In genomic region chr21:36902331-36902730, GRCh38 we compare ENCODE assay signal across 18 cellular contexts.
A peak's percentile ranks its signal among the peaks of the same experiment; 100 is the strongest.
DNase-seq lines count a peak whose midpoint lies in the region; ATAC-seq, FAIRE-seq and TF ChIP-seq lines count a peak whose summit lies in the region.
"Had no signal": no experiment of that assay in that cellular context is flagged by ENCODE, and none has a peak within 500 bp of the region (broad histone marks: within the 10 kb centered on the region; RNA-seq: fewer than 3 reads in every experiment).

No MANE protein-coding gene starts in this region.

- no peaks in the 10 kb centered on the region for H3K79me1 ChIP-seq in H1 (ENCODE audit: low read depth, low read length)

- ATAC-seq in activated CD8-positive, alpha-beta memory T cell treated with anti-CD3 and anti-CD28 coated beads, Interleukin-2, amount 10 ng/mL, durations not matched to agents 7 days and 5 days, result no peak
- no peak for ATAC-seq in activated T-helper 17 cell treated with anti-CD3 and anti-CD28 coated beads, Interleukin-2, amount 50 U/mL, for 72 hours (replicated peaks)
- no peak for ATAC-seq in stimulated activated effector memory CD8-positive, alpha-beta T cell treated with anti-CD3 and anti-CD28 coated beads, Interleukin-12 subunit alpha, Interleukin-12 subunit beta, amount 100 ng/mL, for 72 hours
- ATAC-seq: CD8-positive, alpha-beta T cell; HCT116 had no signal

- WGBS in H1 (ENCODE audit: extremely low coverage in 1 of 2, insufficient coverage in 1 of 2, insufficient read length in 1 of 2, insufficient replicate concordance in 2 of 2, low coverage in 1 of 2, low lambda C conversion rate in 2 of 2, missing lambda C conversion rate in 1 of 2), 2 experiments, result 85 to 100% methylated on average over 1 to 8 of the region's 8 CpGs

- H3K9me3 Mint-ChIP-seq in activated CD8-positive, alpha-beta memory T cell treated with anti-CD3 and anti-CD28 coated beads, Interleukin-2, amount 10 ng/mL, durations not matched to agents 7 days and 5 days (ENCODE audit: low read depth), result no peaks in the 10 kb centered on the region
- peaks cover 8% of the 10 kb centered on the region for H3K9me3 Mint-ChIP-seq in activated T-helper 17 cell treated with anti-CD3 and anti-CD28 coated beads, Interleukin-2, amount 50 U/mL, for 72 hours
- no peaks in the 10 kb centered on the region for H3K9me3 Mint-ChIP-seq in stimulated activated effector memory CD8-positive, alpha-beta T cell treated with anti-CD3 and anti-CD28 coated beads, Interleukin-12 subunit alpha, Interleukin-12 subunit beta, amount 100 ng/mL, for 72 hours
- H3K9me3 Mint-ChIP-seq: CD8-positive, alpha-beta T cell; GM23338; HFFc6 had no signal

- H2AFZ ChIP-seq in H1 (ENCODE audit: low read length), result no peak overlapping the region
- H2AFZ ChIP-seq: GM23338 had no signal

- H3K27ac Mint-ChIP-seq in activated CD8-positive, alpha-beta memory T cell treated with anti-CD3 and anti-CD28 coated beads, Interleukin-2, amount 10 ng/mL, durations not matched to agents 7 days and 5 days, result no peak overlapping the region
- peak overlapping the region; percentile 91 for H3K27ac Mint-ChIP-seq in activated T-helper 17 cell treated with anti-CD3 and anti-CD28 coated beads, Interleukin-2, amount 50 U/mL, for 72 hours
- peak overlapping the region; percentile 79 for H3K27ac Mint-ChIP-seq in stimulated activated effector memory CD8-positive, alpha-beta T cell treated with anti-CD3 and anti-CD28 coated beads, Interleukin-12 subunit alpha, Interleukin-12 subunit beta, amount 100 ng/mL, for 72 hours
- H3K27ac Mint-ChIP-seq: B cell; CD8-positive, alpha-beta T cell; GM23338; HFFc6 had no signal

- no peaks in the 10 kb centered on the region; the same call in 1 of the 2 replicates for H3K23me2 ChIP-seq in H1 (ENCODE audit: low read depth, low read length)

- no peak overlapping the region for H3K4me3 Mint-ChIP-seq in activated CD8-positive, alpha-beta memory T cell treated with anti-CD3 and anti-CD28 coated beads, Interleukin-2, amount 10 ng/mL, durations not matched to agents 7 days and 5 days
- H3K4me3 Mint-ChIP-seq in activated T-helper 17 cell treated with anti-CD3 and anti-CD28 coated beads, Interleukin-2, amount 50 U/mL, for 72 hours, result peak overlapping the region; percentile 57
- peak overlapping the region; percentile 4 for H3K4me3 Mint-ChIP-seq in stimulated activated effector memory CD8-positive, alpha-beta T cell treated with anti-CD3 and anti-CD28 coated beads, Interleukin-12 subunit alpha, Interleukin-12 subunit beta, amount 100 ng/mL, for 72 hours
- H3K4me3 Mint-ChIP-seq: B cell; CD8-positive, alpha-beta T cell; GM23338; HFFc6 had no signal

- no peak for TF ChIP-seq POLR2A in H1 (IDR thresholded peaks at IDR 0.05; ENCODE audit: control extremely low read depth in 1 of 2, low read depth in 2 of 2, low read length in 2 of 2)

- no peak for TF ChIP-seq EP300 in H1 (IDR thresholded peaks at IDR 0.05; ENCODE audit: borderline replicate concordance in 1 of 2, low read depth in 2 of 2, low read length in 2 of 2)

- H2AK5ac ChIP-seq in H1 (ENCODE audit: low read depth, low read length), result 0 out of 2 replicates have a peak overlapping the region, but pooled peaks have one; percentile 24

- no peak overlapping the region for H3K23ac ChIP-seq in H1 (ENCODE audit: insufficient read length)

- no peak overlapping the region for H2BK15ac ChIP-seq in H1 (ENCODE audit: low read length)

- H3K4me3 ChIP-seq in H1 (ENCODE audit: extremely low read depth in 1 of 4, insufficient read depth in 2 of 4, low read depth in 3 of 4, low read length in 4 of 4), result no peak overlapping the region
- H3K4me3 ChIP-seq: BLaER1 treated with 17β-estradiol and CSF1 and Interleukin-3, amounts not matched to agents 10 nM and 100 nM; GM23338 had no signal

- no peak overlapping the region for H4K5ac ChIP-seq in H1 (ENCODE audit: insufficient read length, low read depth, low read length)

- no peak overlapping the region for H4K91ac ChIP-seq in H1 (replicated peaks; ENCODE audit: insufficient read length, low read length)

- no peak overlapping the region for H3K4me2 ChIP-seq in H1 (ENCODE audit: insufficient read depth in 1 of 2, low read depth in 2 of 2, low read length in 2 of 2)
- H3K4me2 ChIP-seq: BLaER1 treated with 17β-estradiol and CSF1 and Interleukin-3, amounts not matched to agents 10 nM and 100 nM; GM23338 had no signal

- H3K4ac ChIP-seq in H1 (replicated peaks; ENCODE audit: insufficient read length, low read depth, low read length), result no peak overlapping the region

- no peaks in the 10 kb centered on the region for H3K27me3 Mint-ChIP-seq in activated CD8-positive, alpha-beta memory T cell treated with anti-CD3 and anti-CD28 coated beads, Interleukin-2, amount 10 ng/mL, durations not matched to agents 7 days and 5 days
- no peaks in the 10 kb centered on the region for H3K27me3 Mint-ChIP-seq in activated T-helper 17 cell treated with anti-CD3 and anti-CD28 coated beads, Interleukin-2, amount 50 U/mL, for 72 hours
- H3K27me3 Mint-ChIP-seq: B cell had no signal

- no peaks in the 10 kb centered on the region for H3K4me1 ChIP-seq in H1 (replicated peaks in 1 of 4; ENCODE audit: control insufficient read depth in 3 of 4, insufficient read depth in 4 of 4, low read length in 3 of 4)

- no peak for TF ChIP-seq RAD21 in H1 (IDR thresholded peaks at IDR 0.05 in 1 of 2, conservative IDR thresholded peaks at IDR 0.05 in 1 of 2; ENCODE audit: low read depth in 2 of 2, low read length in 2 of 2)

- no peak overlapping the region for H3K56ac ChIP-seq in H1 (replicated peaks; ENCODE audit: insufficient read length, low read depth, low read length)

- no peak overlapping the region for H3K9ac ChIP-seq in H1 (replicated peaks in 1 of 4; ENCODE audit: extremely low read depth in 1 of 4, low read depth in 3 of 4, low read length in 3 of 4)
- H3K9ac ChIP-seq: BLaER1 treated with 17β-estradiol and CSF1 and Interleukin-3, amounts not matched to agents 10 nM and 100 nM had no signal

- H3K27ac ChIP-seq in H1 (ENCODE audit: low read depth, low read length), result no peak overlapping the region
- H3K27ac ChIP-seq: BLaER1 treated with 17β-estradiol and CSF1 and Interleukin-3, amounts not matched to agents 10 nM and 100 nM; HL-60 had no signal

- H3K18ac ChIP-seq in H1 (ENCODE audit: extremely low read depth, low read length), result no peak overlapping the region

- FAIRE-seq in H1 (lab: Jason Lieb, UNC), result no peak

- no peaks in the 10 kb centered on the region for H3K27me3 ChIP-seq in H1 (replicated peaks in 1 of 4; ENCODE audit: control insufficient read depth in 3 of 4, extremely low read depth in 1 of 4, insufficient read depth in 3 of 4, low read length in 3 of 4)
- H3K27me3 ChIP-seq: BLaER1 treated with 17β-estradiol and CSF1 and Interleukin-3, amounts not matched to agents 10 nM and 100 nM had no signal

- DNase-seq in activated CD8-positive, alpha-beta memory T cell treated with anti-CD3 and anti-CD28 coated beads, Interleukin-2, amount 50 U/mL, for 48 hours, result peak; percentile 32
- no peak for DNase-seq in activated CD8-positive, alpha-beta memory T cell treated with anti-CD3 and anti-CD28 coated beads, Interleukin-2, amount 10 ng/mL, durations not matched to agents 7 days and 5 days
- no peak for DNase-seq in H1 (ENCODE audit: low read depth in 1 of 2, low spot score in 2 of 2)
- DNase-seq in stimulated activated effector memory CD8-positive, alpha-beta T cell treated with anti-CD3 and anti-CD28 coated beads, Interleukin-12 subunit alpha, Interleukin-12 subunit beta, amount 100 ng/mL, for 72 hours (ENCODE audit: low spot score in 2 of 2), result no peak
- DNase-seq in NCI-H1105 (lab: John Stamatoyannopoulos, UW), result no peak
- no peak for DNase-seq in NCI-H2081 (lab: John Stamatoyannopoulos, UW)
- DNase-seq: Calu3; CD8-positive, alpha-beta T cell; DMS79 treated with DMSO at 0.1 percent for 48 hours; GF-D8; H7 had no signal

- peaks cover 2% of the 10 kb centered on the region for H3K36me3 Mint-ChIP-seq in activated CD8-positive, alpha-beta memory T cell treated with anti-CD3 and anti-CD28 coated beads, Interleukin-2, amount 10 ng/mL, durations not matched to agents 7 days and 5 days
- H3K36me3 Mint-ChIP-seq in activated T-helper 17 cell treated with anti-CD3 and anti-CD28 coated beads, Interleukin-2, amount 50 U/mL, for 72 hours (ENCODE audit: low read depth), result peaks cover 17% of the 10 kb centered on the region
- peaks cover 6% of the 10 kb centered on the region for H3K36me3 Mint-ChIP-seq in stimulated activated effector memory CD8-positive, alpha-beta T cell treated with anti-CD3 and anti-CD28 coated beads, Interleukin-12 subunit alpha, Interleukin-12 subunit beta, amount 100 ng/mL, for 72 hours

- H4K20me1 ChIP-seq in H1 (replicated peaks in 1 of 2; ENCODE audit: control insufficient read depth in 1 of 2, insufficient read depth in 2 of 2, low read length in 2 of 2), result no peaks in the 10 kb centered on the region

- no peak overlapping the region for H2BK20ac ChIP-seq in H1 (ENCODE audit: low read length)

- CTCF ChIA-PET in activated CD8-positive, alpha-beta memory T cell treated with anti-CD3 and anti-CD28 coated beads, Interleukin-2, amount 10 ng/mL, durations not matched to agents 7 days and 5 days (lab: Charles Lee), result interaction anchor here (1.5 kb wide), 1 partner anchor 9 kb away, joined by 3 read pairs; no protein-coding TSS in a partner anchor
- CTCF ChIA-PET in H1 (lab: Charles Lee; ENCODE audit: partially characterized antibody), result interaction anchor here (0.9 to 1.2 kb wide), 3 partner anchors 13 to 133 kb away, joined by 3 to 4 read pairs (median 3); no protein-coding TSS in a partner anchor

- no peak overlapping the region for H3K14ac ChIP-seq in H1 (ENCODE audit: insufficient read length)

- no peak overlapping the region for H2BK120ac ChIP-seq in H1 (replicated peaks; ENCODE audit: low read depth, low read length)

- no peak overlapping the region for H4K8ac ChIP-seq in H1 (ENCODE audit: extremely low read depth, insufficient read depth, low read length)

- H3K36me3 ChIP-seq in H1 (ENCODE audit: control insufficient read depth in 2 of 4, insufficient read depth in 4 of 4, low read length in 3 of 4), result no peaks in the 10 kb centered on the region

- no peaks in the 10 kb centered on the region for H3K9me3 ChIP-seq in H1 (ENCODE audit: insufficient read depth in 2 of 2, low read depth in 1 of 2, low read length in 1 of 2)

- no peak overlapping the region for H2BK5ac ChIP-seq in H1 (ENCODE audit: low read depth, low read length)

- H3K79me2 ChIP-seq in H1 (ENCODE audit: control insufficient read depth in 1 of 2, insufficient read depth in 2 of 2, low read length in 2 of 2), result no peaks in the 10 kb centered on the region

- TF ChIP-seq CTCF in H1 (IDR thresholded peaks at IDR 0.05; ENCODE audit: control extremely low read depth in 1 of 3, insufficient read depth in 1 of 3, low read depth in 1 of 3, low read length in 3 of 3), result no peak

- H3K4me1 Mint-ChIP-seq in activated CD8-positive, alpha-beta memory T cell treated with anti-CD3 and anti-CD28 coated beads, Interleukin-2, amount 10 ng/mL, durations not matched to agents 7 days and 5 days, result peaks cover 15% of the 10 kb centered on the region
- H3K4me1 Mint-ChIP-seq in activated T-helper 17 cell treated with anti-CD3 and anti-CD28 coated beads, Interleukin-2, amount 50 U/mL, for 72 hours, result peaks cover 38% of the 10 kb centered on the region
- H3K4me1 Mint-ChIP-seq in stimulated activated effector memory CD8-positive, alpha-beta T cell treated with anti-CD3 and anti-CD28 coated beads, Interleukin-12 subunit alpha, Interleukin-12 subunit beta, amount 100 ng/mL, for 72 hours, result peaks cover 50% of the 10 kb centered on the region
- H3K4me1 Mint-ChIP-seq: B cell had no signal

- no peak overlapping the region for H2BK12ac ChIP-seq in H1 (ENCODE audit: low read depth, low read length)

- POLR2A ChIA-PET in H1 (lab: Charles Lee; ENCODE audit: partially characterized antibody), result no interaction called here
